Comparison of ENCODE assay signal across 25 cellular contexts in genomic region chr7:150895809-150896208, GRCh38. TPM values are rescaled to one million over a fixed set of nuclear protein-coding genes. Genes with fewer than 3 reads are reported as not detected.
"Had no signal": no experiment of that assay in that cellular context is flagged by ENCODE, and none has a peak within 500 bp of the region (broad histone marks: within the 10 kb centered on the region; RNA-seq: fewer than 3 reads in every experiment).

No MANE protein-coding gene starts in this region.

- H3K4me3 Mint-ChIP-seq: activated naive CD8-positive, alpha-beta T cell treated with anti-CD3 and anti-CD28 coated beads for 36 hours; central memory CD8-positive, alpha-beta T cell; immature natural killer cell; naive thymus-derived CD4-positive, alpha-beta T cell; neural crest cell; type B pancreatic cell had no signal

- H3K27ac Mint-ChIP-seq: activated naive CD8-positive, alpha-beta T cell treated with anti-CD3 and anti-CD28 coated beads for 36 hours; immature natural killer cell; naive thymus-derived CD4-positive, alpha-beta T cell; type B pancreatic cell had no signal

- DNase-seq: activated CD4-positive, alpha-beta T cell treated with anti-CD3 and anti-CD28 coated beads, Interleukin-2, amount 50 U/mL, for 1 hour; activated naive CD4-positive, alpha-beta T cell treated with Interleukin-2 at 50 U/mL for 16 hours; activated naive CD8-positive, alpha-beta T cell treated with anti-CD3 and anti-CD28 coated beads for 36 hours; activated T-cell treated with anti-CD3 and anti-CD28 coated beads, Interleukin-2, amount 50 U/mL, for 1 hour; dorsolateral prefrontal cortex; glutamatergic neuron; immature natural killer cell; left lung; naive thymus-derived CD4-positive, alpha-beta T cell; sigmoid colon; stimulated activated CD4-positive, alpha-beta T cell treated with anti-CD3 and anti-CD28 coated beads, Interleukin-15, amount 100 ng/mL, for 24 hours; stimulated activated naive CD4-positive, alpha-beta T cell treated with Interleukin-2 at 50 U/mL for 16 hours had no signal

- H3K27me3 ChIP-seq: sigmoid colon had no signal

- H2AFZ ChIP-seq: hepatocyte had no signal

- ATAC-seq: activated CD4-positive, CD25-positive, alpha-beta regulatory T cell treated with anti-CD3 and anti-CD28 coated beads, Interleukin-2, amount 50 U/mL, for 24 hours; left lung; naive thymus-derived CD4-positive, alpha-beta T cell had no signal

- H3K4me3 ChIP-seq: dorsolateral prefrontal cortex, esophagus muscularis mucosa, hepatocyte, left lung, lung, sigmoid colon, smooth muscle cell, thoracic aorta had no signal

- H3K27ac ChIP-seq: dorsolateral prefrontal cortex, esophagus muscularis mucosa, hepatocyte, left lung, sigmoid colon, thoracic aorta had no signal

- H3K36me3 Mint-ChIP-seq: activated naive CD8-positive, alpha-beta T cell treated with anti-CD3 and anti-CD28 coated beads for 36 hours; immature natural killer cell had no signal

- H3K36me3 ChIP-seq: esophagus muscularis mucosa, left lung, sigmoid colon, thoracic aorta had no signal

- H3K4me2 ChIP-seq: hepatocyte, smooth muscle cell had no signal

- H3K79me2 ChIP-seq: hepatocyte had no signal

- H3K9me3 Mint-ChIP-seq: central memory CD8-positive, alpha-beta T cell had no signal

RNA-seq across cellular contexts. Expression of gene AOC1, which starts 43.5 kb away (rescaled TPM):
- total RNA-seq: activated naive CD8-positive, alpha-beta T cell treated with anti-CD3 and anti-CD28 coated beads for 36 hours; astrocyte; frontal cortex; neural crest cell; omental fat pad; smooth muscle cell; T-helper 2 cell treated with Interferon-gamma antibody and Interleukin-4, amounts not matched to agents 100 ng/mL and 5 ng/mL, for 36 hours; thoracic aorta had no signal
